8 cellular contexts compared by ENCODE assay signal in the genomic region with DNA sequence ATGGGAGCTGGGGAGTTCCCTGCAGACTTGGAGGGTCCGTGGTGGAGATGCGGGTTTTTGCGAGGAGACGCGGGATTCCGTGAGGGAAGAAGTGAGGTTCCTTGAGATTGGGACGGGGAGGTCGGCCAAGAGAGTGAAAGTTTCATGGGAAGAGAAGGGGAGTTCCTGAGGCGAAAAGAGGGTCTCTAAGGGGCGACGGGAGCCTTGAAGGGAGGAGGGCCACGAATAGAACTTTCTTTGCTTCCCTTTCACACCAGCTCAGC. TPM values are rescaled to one million over a fixed set of nuclear protein-coding genes. Genes with fewer than 3 reads are reported as not detected.
DNase-seq lines count a peak whose midpoint lies in the region; ATAC-seq lines count a peak whose summit lies in the region.

No MANE protein-coding gene starts in this region.

- no peak overlapping the region for H3K27ac ChIP-seq in HUES6 (ENCODE audit: low read depth, low read length)

- H3K4me3 Mint-ChIP-seq in activated T-helper 2 cell treated with anti-CD3 and anti-CD28 coated beads, Interferon-gamma antibody, Interleukin-2, Interleukin-4, amounts not matched to agents 10 μg/mL and 5 μg/mL and 100 μg/mL, durations not matched to agents 14 hours and 24 hours and 36 hours (ENCODE audit: low read depth), result peak overlapping the region; percentile 95
- H3K4me3 Mint-ChIP-seq in stimulated activated naive CD8-positive, alpha-beta T cell treated with anti-CD3 and anti-CD28 coated beads, Interleukin-15, amount 100 ng/mL, for 72 hours, result peak overlapping the region; percentile 97 to 98

- intact Hi-C loops in activated T-helper 2 cell treated with anti-CD3 and anti-CD28 coated beads, Interferon-gamma antibody, Interleukin-2, Interleukin-4, amounts not matched to agents 10 μg/mL and 5 μg/mL and 100 μg/mL, durations not matched to agents 14 hours and 24 hours and 36 hours (cut with micrococcal nuclease), result loop anchor here (2.0 kb wide), 2 partner anchors 52 to 216 kb away; partner anchors contain the start of genes NCOA6 and TRPC4AP
- intact Hi-C loops in posterior vena cava (cut with DNase I), result loop anchor here in 1 of 2 donors (10.0 kb wide), 1 partner anchor 328 kb away; no protein-coding TSS in a partner anchor

- H3K9ac ChIP-seq in HUES6 (ENCODE audit: low read length), result peak overlapping the region; percentile 58

- peak overlapping the region; percentile 81 for H3K27ac Mint-ChIP-seq in activated T-helper 2 cell treated with anti-CD3 and anti-CD28 coated beads, Interferon-gamma antibody, Interleukin-2, Interleukin-4, amounts not matched to agents 10 μg/mL and 5 μg/mL and 100 μg/mL, durations not matched to agents 14 hours and 24 hours and 36 hours
- H3K27ac Mint-ChIP-seq in stimulated activated naive CD8-positive, alpha-beta T cell treated with anti-CD3 and anti-CD28 coated beads, Interleukin-15, amount 100 ng/mL, for 72 hours, result peak overlapping the region; percentile 89 to 95

- H3K27me3 Mint-ChIP-seq in activated T-helper 2 cell treated with anti-CD3 and anti-CD28 coated beads, Interferon-gamma antibody, Interleukin-2, Interleukin-4, amounts not matched to agents 10 μg/mL and 5 μg/mL and 100 μg/mL, durations not matched to agents 14 hours and 24 hours and 36 hours (ENCODE audit: low read depth), result peaks cover 2% of the 10 kb centered on the region
- H3K27me3 Mint-ChIP-seq in stimulated activated naive CD8-positive, alpha-beta T cell treated with anti-CD3 and anti-CD28 coated beads, Interleukin-15, amount 100 ng/mL, for 72 hours, result no peaks in the 10 kb centered on the region

- peaks cover 4% of the 10 kb centered on the region for H3K36me3 Mint-ChIP-seq in activated T-helper 2 cell treated with anti-CD3 and anti-CD28 coated beads, Interferon-gamma antibody, Interleukin-2, Interleukin-4, amounts not matched to agents 10 μg/mL and 5 μg/mL and 100 μg/mL, durations not matched to agents 14 hours and 24 hours and 36 hours (ENCODE audit: low read depth)

- DNase-seq in activated T-helper 2 cell treated with anti-CD3 and anti-CD28 coated beads, Interferon-gamma antibody, Interleukin-2, Interleukin-4, amounts not matched to agents 10 μg/mL and 5 μg/mL and 100 μg/mL, durations not matched to agents 14 hours and 24 hours and 36 hours (ENCODE audit: low spot score), result no peak
- DNase-seq in stimulated activated naive CD8-positive, alpha-beta T cell treated with anti-CD3 and anti-CD28 coated beads, Interleukin-15, amount 100 ng/mL, for 72 hours, result no peak
- DNase-seq in HPDE6-E6E7 (ENCODE audit: extremely low spot score), result no peak
- DNase-seq in posterior vena cava (ENCODE audit: low spot score), result no peak
- DNase-seq in DMS 273 treated with DMSO at 0.1 percent for 48 hours (lab: John Stamatoyannopoulos, UW), result no peak
- DNase-seq in NAMALWA (ENCODE audit: low spot score), result no peak

- H3K27me3 ChIP-seq in HUES6 (ENCODE audit: control insufficient read depth, insufficient read depth, low read length), result peaks cover 22% of the 10 kb centered on the region

- H3K36me3 ChIP-seq in HUES6 (ENCODE audit: control insufficient read depth, insufficient read depth, low read length), result no peaks in the 10 kb centered on the region; the same call in 1 of the 2 replicates

- peaks cover 26% of the 10 kb centered on the region; the same call in 1 of the 2 replicates for H3K4me1 ChIP-seq in HUES6 (ENCODE audit: control insufficient read depth, insufficient read depth, low read length)

- ATAC-seq in stimulated activated naive CD8-positive, alpha-beta T cell treated with anti-CD3 and anti-CD28 coated beads, Interleukin-15, amount 100 ng/mL, for 72 hours, result no peak

- H3K4me3 ChIP-seq in HUES6 (ENCODE audit: low read depth, low read length) (peak overlapping the region; percentile 91), iPS-18c (ENCODE audit: insufficient read depth, low read depth, low read length) (peak overlapping the region; percentile 90)

- no peaks in the 10 kb centered on the region for H3K9me3 ChIP-seq in HUES6 (ENCODE audit: control insufficient read depth, insufficient read depth, low read depth, low read length)
- H3K9me3 ChIP-seq in iPS-18c (ENCODE audit: control insufficient read depth, insufficient read depth, low read length), result no peaks in the 10 kb centered on the region

- H3K4me1 Mint-ChIP-seq in activated T-helper 2 cell treated with anti-CD3 and anti-CD28 coated beads, Interferon-gamma antibody, Interleukin-2, Interleukin-4, amounts not matched to agents 10 μg/mL and 5 μg/mL and 100 μg/mL, durations not matched to agents 14 hours and 24 hours and 36 hours (ENCODE audit: low read depth), result peaks cover 64% of the 10 kb centered on the region
- peaks cover 52% of the 10 kb centered on the region for H3K4me1 Mint-ChIP-seq in stimulated activated naive CD8-positive, alpha-beta T cell treated with anti-CD3 and anti-CD28 coated beads, Interleukin-15, amount 100 ng/mL, for 72 hours

- no peaks in the 10 kb centered on the region for H3K9me3 Mint-ChIP-seq in activated T-helper 2 cell treated with anti-CD3 and anti-CD28 coated beads, Interferon-gamma antibody, Interleukin-2, Interleukin-4, amounts not matched to agents 10 μg/mL and 5 μg/mL and 100 μg/mL, durations not matched to agents 14 hours and 24 hours and 36 hours
- no peaks in the 10 kb centered on the region for H3K9me3 Mint-ChIP-seq in stimulated activated naive CD8-positive, alpha-beta T cell treated with anti-CD3 and anti-CD28 coated beads, Interleukin-15, amount 100 ng/mL, for 72 hours

RNA-seq across cellular contexts. Expression of gene ACSS2, which starts 0.5 kb away (rescaled TPM):
- 51.3 and 59.4 TPM in 2 replicates for total RNA-seq in activated T-helper 2 cell treated with anti-CD3 and anti-CD28 coated beads, Interferon-gamma antibody, Interleukin-2, Interleukin-4, amounts not matched to agents 10 μg/mL and 5 μg/mL and 100 μg/mL, durations not matched to agents 14 hours and 24 hours and 36 hours
- total RNA-seq in posterior vena cava, result 10 to 100 TPM; 37.4 to 43.1 TPM

RNA-seq across cellular contexts. Expression of gene GGT7, which starts 4.3 kb away (rescaled TPM):
- 13.3 and 13.5 TPM in 2 replicates for total RNA-seq in activated T-helper 2 cell treated with anti-CD3 and anti-CD28 coated beads, Interferon-gamma antibody, Interleukin-2, Interleukin-4, amounts not matched to agents 10 μg/mL and 5 μg/mL and 100 μg/mL, durations not matched to agents 14 hours and 24 hours and 36 hours
- total RNA-seq in posterior vena cava, result 10 to 100 TPM; 11.1 to 11.8 TPM

RNA-seq across cellular contexts. Expression of gene NCOA6, which starts 51.5 kb away (rescaled TPM):
- 29.1 and 30.9 TPM in 2 replicates for total RNA-seq in activated T-helper 2 cell treated with anti-CD3 and anti-CD28 coated beads, Interferon-gamma antibody, Interleukin-2, Interleukin-4, amounts not matched to agents 10 μg/mL and 5 μg/mL and 100 μg/mL, durations not matched to agents 14 hours and 24 hours and 36 hours
- total RNA-seq in posterior vena cava, result 10 to 100 TPM; 22.0 to 25.0 TPM
